Comparison of ENCODE assay signal across 8 cellular contexts in genomic region chr20:31723282-31724078, GRCh38. TPM values are rescaled to one million over a fixed set of nuclear protein-coding genes. Genes with fewer than 3 reads are reported as not detected.
DNase-seq lines count a peak whose midpoint lies in the region; ATAC-seq and TF ChIP-seq lines count a peak whose summit lies in the region.

No MANE protein-coding gene starts in this region.

- H3K36me3 ChIP-seq in breast epithelium, result no peaks in the 10 kb centered on the region

- DNase-seq in AG08396 (ENCODE audit: low spot score) (peak; percentile 98), NCI-H2171 (lab: John Stamatoyannopoulos, UW) (peak; percentile 99), breast epithelium (ENCODE audit: low spot score in 2 of 2) (peak; percentile 97), immature natural killer cell (peak; percentile 99 to 100 (median 100)), smooth muscle cell of the brain vasculature (ENCODE audit: low read depth, low spot score) (peak; percentile 97)

- H3K9me3 ChIP-seq in breast epithelium, result no peaks in the 10 kb centered on the region

- H3K4me3 Mint-ChIP-seq in immature natural killer cell, result peak overlapping the region; percentile 97 to 98 (median 97)

- H3K36me3 Mint-ChIP-seq in immature natural killer cell, result peaks cover 9 to 17% (median 9%) of the 10 kb centered on the region in 3 donors

- peaks cover 0 to 6% of the 10 kb centered on the region in 2 donors for H3K4me1 ChIP-seq in breast epithelium

- H3K27me3 Mint-ChIP-seq in immature natural killer cell (ENCODE audit: low read depth in 3 of 3), result peaks cover 9 to 11% (median 9%) of the 10 kb centered on the region in 3 donors

- no peak for TF ChIP-seq POLR2A in breast epithelium (IDR thresholded peaks at IDR 0.05)

- H3K27me3 ChIP-seq in breast epithelium, result no peaks in the 10 kb centered on the region

- intact Hi-C loops in breast epithelium (cut with DNase I; ENCODE audit: low total_unique reads), result loop anchor here (2.0 kb wide), 1 partner anchor 59 kb away; no protein-coding TSS in a partner anchor

- H3K27ac ChIP-seq in VCaP, result peak overlapping the region; percentile 100
- H3K27ac ChIP-seq in breast epithelium, result peak overlapping the region; percentile 100

- ATAC-seq in GM18870 (IDR thresholded peaks at IDR 0.05; ENCODE audit: unreplicated experiment), result peak; percentile 71
- peak; percentile 78 for ATAC-seq in HG03108 (IDR thresholded peaks at IDR 0.05; ENCODE audit: unreplicated experiment)

- peaks cover 46 to 47% of the 10 kb centered on the region in 2 donors for H3K4me1 Mint-ChIP-seq in immature natural killer cell

- peak; percentile 99 for TF ChIP-seq CTCF in VCaP (conservative IDR thresholded peaks at IDR 0.05)
- TF ChIP-seq CTCF in breast epithelium (IDR thresholded peaks at IDR 0.05), result peak; percentile 98 to 99 (median 99)

- H3K27ac Mint-ChIP-seq in immature natural killer cell, result peak overlapping the region; percentile 91 to 99 (median 97)

- H3K4me3 ChIP-seq in breast epithelium, result peak overlapping the region; percentile 63 to 83 (median 73)

- no peaks in the 10 kb centered on the region for H3K9me3 Mint-ChIP-seq in immature natural killer cell

RNA-seq across cellular contexts. Expression of gene BCL2L1, which starts 0.8 kb away (rescaled TPM):
- 100 to 1,000 TPM in 2 of 3 donors, 10 to 100 TPM in 1; 95.1 to 124 (median 117) TPM for total RNA-seq in breast epithelium
- polyA plus RNA-seq in immature natural killer cell, result 10 to 100 TPM; 30.9 to 60.4 (median 39.3) TPM

RNA-seq across cellular contexts. Expression of gene TPX2, which starts 15.6 kb away (rescaled TPM):
- total RNA-seq in breast epithelium, result 1 to 10 TPM in 1 of 3 donors, under 1 TPM in 2; 0.33 to 3.8 (median 0.73) TPM
- polyA plus RNA-seq in immature natural killer cell, result 1 to 10 TPM; 1.2 to 3.0 (median 1.8) TPM

Comparison
In these comparisons a context has a peak if more than half of its experiments do, and no peak if none do; other contexts are left out.
1. Peak in every context shown above with its lines: DNase-seq, ATAC-seq, H3K4me3 ChIP-seq and H3K27ac ChIP-seq.